8 cellular contexts compared by ENCODE assay signal in genomic region chr21:46458315-46459023, GRCh38.
A peak's percentile ranks its signal among the peaks of the same experiment; 100 is the strongest.
DNase-seq lines count a peak whose midpoint lies in the region; ATAC-seq and TF ChIP-seq lines count a peak whose summit lies in the region.

TSS of gene DIP2A (plus strand) at chr21:46458891. CDS start at chr21:46459132, 241 bp downstream.

- peaks cover 11% of the 10 kb centered on the region for H3K36me3 Mint-ChIP-seq in central memory CD8-positive, alpha-beta T cell (ENCODE audit: insufficient read depth)

- no peaks in the 10 kb centered on the region for H3K27me3 Mint-ChIP-seq in central memory CD8-positive, alpha-beta T cell

- TF ChIP-seq POLR2A in GM19099 (IDR thresholded peaks at IDR 0.05; ENCODE audit: extremely low read depth, insufficient read length, low read depth) = peak; percentile 87

- peak; percentile 100 for DNase-seq in AG20443 (ENCODE audit: low spot score)
- DNase-seq in NCI-H446 treated with DMSO at 0.1 percent for 48 hours (lab: John Stamatoyannopoulos, UW) = peak; percentile 93
- DNase-seq in central memory CD8-positive, alpha-beta T cell (ENCODE audit: low spot score in 2 of 2) = peak; percentile 87 to 93
- DNase-seq in iris pigment epithelial cell (ENCODE audit: low read depth) = peak; percentile 97
- DNase-seq in stimulated activated CD4-positive, alpha-beta T cell treated with anti-CD3 and anti-CD28 coated beads, Interleukin-12 subunit alpha, Interleukin-12 subunit beta, amount 100 ng/mL, for 24 hours (ENCODE audit: low read depth in 2 of 2) = peak; percentile 86 to 87

- H3K9me3 Mint-ChIP-seq in central memory CD8-positive, alpha-beta T cell = no peaks in the 10 kb centered on the region

- peak; percentile 84 for ATAC-seq in HG03378 (IDR thresholded peaks at IDR 0.05; ENCODE audit: unreplicated experiment)
- peak; percentile 98 for ATAC-seq in activated CD4-positive, CD25-positive, alpha-beta regulatory T cell treated with anti-CD3 and anti-CD28 coated beads, Interleukin-2, amount 50 U/mL, for 24 hours
- peak; percentile 98 for ATAC-seq in central memory CD8-positive, alpha-beta T cell (replicated peaks; ENCODE audit: extremely low read depth, poor library complexity, severe bottlenecking)

- H3K27ac Mint-ChIP-seq in central memory CD8-positive, alpha-beta T cell (ENCODE audit: low read depth) = peak within 1 kb of the TSS; percentile 91

- H3K4me1 Mint-ChIP-seq in central memory CD8-positive, alpha-beta T cell = peaks cover 53% of the 10 kb centered on the region

- peak within 1 kb of the TSS; percentile 91 for H3K4me3 Mint-ChIP-seq in central memory CD8-positive, alpha-beta T cell

Comparison
In these comparisons a context has a peak if more than half of its experiments do, and no peak if none do; other contexts are left out.
1. Peak in every context shown above with its lines: DNase-seq and ATAC-seq.